In the genomic region with DNA sequence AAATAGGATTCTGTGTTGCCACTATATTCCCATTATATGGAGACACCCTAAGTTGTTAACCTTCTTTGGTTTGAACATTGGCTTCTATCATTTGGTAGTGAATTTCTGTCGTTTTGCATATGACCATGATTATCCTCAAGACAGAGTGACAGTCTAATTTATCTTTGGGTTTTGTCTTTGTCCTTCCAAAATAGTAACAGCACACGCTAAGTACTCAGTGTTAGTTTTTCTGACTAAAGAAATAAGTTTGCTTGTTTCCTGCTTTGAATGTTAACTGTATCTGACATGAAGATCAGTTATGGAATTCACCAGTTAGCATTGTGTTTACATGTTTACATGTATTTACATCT, we compare ENCODE assay signal across 24 cellular contexts.
A peak's percentile ranks its signal among the peaks of the same experiment; 100 is the strongest.
DNase-seq lines count a peak whose midpoint lies in the region; ATAC-seq and TF ChIP-seq lines count a peak whose summit lies in the region.
"Had no signal": no experiment of that assay in that cellular context is flagged by ENCODE, and none has a peak within 500 bp of the region (broad histone marks: within the 10 kb centered on the region; RNA-seq: fewer than 3 reads in every experiment).

No MANE protein-coding gene starts in this region.

- CTCF ChIA-PET in AG04449 (lab: Yijun Ruan, JAX), result no interaction called here

- ATAC-seq in HG03095 (IDR thresholded peaks at IDR 0.05; ENCODE audit: unreplicated experiment), result no peak
- ATAC-seq: HCT116, Panc1, SK-N-SH treated with all-trans-retinoic acid at 6 μM for 48 hours had no signal

- H3K9me3 ChIP-seq in ES-I3 (ENCODE audit: control insufficient read depth, insufficient read depth, low read length), result no peaks in the 10 kb centered on the region
- no peaks in the 10 kb centered on the region for H3K9me3 ChIP-seq in SJCRH30 (replicated peaks)
- H3K9me3 ChIP-seq: MG63 had no signal

- peak overlapping the region; percentile 39 for H3K4me3 ChIP-seq in AG04449 (ENCODE audit: low read depth, low read length)
- H3K4me3 ChIP-seq in SJCRH30, result peak overlapping the region; percentile 57
- peak overlapping the region; percentile 43 for H3K4me3 ChIP-seq in fibroblast of pulmonary artery (replicated peaks; ENCODE audit: low read depth, low read length)
- H3K4me3 ChIP-seq: BLaER1, MG63 had no signal

- TF ChIP-seq CTCF in AG04449 (IDR thresholded peaks at IDR 0.05; ENCODE audit: insufficient read depth, low read length, missing control alignments) (no peak), fibroblast of pulmonary artery (IDR thresholded peaks at IDR 0.05; ENCODE audit: low read length, missing control alignments) (no peak)

- H3K36me3 ChIP-seq in ES-I3 (ENCODE audit: insufficient read depth, low read length) (no peaks in the 10 kb centered on the region), SJCRH30 (no peaks in the 10 kb centered on the region)
- H3K36me3 ChIP-seq: BLaER1, MG63 had no signal

- no peak for DNase-seq in AG04449 (ENCODE audit: low read depth, low spot score)
- DNase-seq in SJCRH30, result no peak
- DNase-seq in fibroblast of pulmonary artery (ENCODE audit: low read depth), result no peak
- no peak for DNase-seq in NCI-H2227 treated with DMSO at 0.1 percent for 48 hours (lab: John Stamatoyannopoulos, UW)
- no peak for DNase-seq in NCI-H1105 treated with DMSO at 0.1 percent for 48 hours (lab: John Stamatoyannopoulos, UW)
- DNase-seq: Calu3; CD4-positive, alpha-beta T cell; DMS53; GF-D8; Kasumi-1; MG63; NCI-H1048; NCI-H1436; NCI-H2029; NCI-H226; NCI-H510A treated with DMSO at 0.1 percent for 48 hours; NCI-H774; SIG-M5 had no signal

- peak overlapping the region; percentile 57 for H3K9ac ChIP-seq in ES-I3 (ENCODE audit: low read depth, low read length)
- H3K9ac ChIP-seq: BLaER1 had no signal

- POLR2A ChIA-PET in AG04449 (lab: Yijun Ruan, JAX), result no interaction called here

- no peaks in the 10 kb centered on the region for H3K4me1 ChIP-seq in ES-I3 (ENCODE audit: insufficient read depth, low read length)
- H3K4me1 ChIP-seq in SJCRH30, result no peaks in the 10 kb centered on the region
- H3K4me1 ChIP-seq: BLaER1 had no signal

- peak overlapping the region; percentile 79; the same call in 1 of the 2 replicates for H3K27ac ChIP-seq in SJCRH30
- H3K27ac ChIP-seq: BLaER1 had no signal

- H3K27me3 ChIP-seq in SJCRH30, result no peaks in the 10 kb centered on the region
- H3K27me3 ChIP-seq: BLaER1, MG63 had no signal
